30 cellular contexts compared by ENCODE assay signal in genomic region chr7:96028729-96029128, GRCh38.
"Had no signal": no experiment of that assay in that cellular context is flagged by ENCODE, and none has a peak within 500 bp of the region (broad histone marks: within the 10 kb centered on the region; RNA-seq: fewer than 3 reads in every experiment).

No MANE protein-coding gene starts in this region.

- ATAC-seq: activated naive CD4-positive, alpha-beta T cell treated with anti-CD3 and anti-CD28 coated beads, Interleukin-2, amount 50 U/mL, for 72 hours; activated naive CD8-positive, alpha-beta T cell treated with anti-CD3 and anti-CD28 coated beads, Interleukin-2, amount 50 U/mL, for 24 hours; activated T-cell treated with anti-CD3 and anti-CD28 coated beads, Interleukin-2, amount 50 U/mL, for 4 hours; activated T-cell treated with anti-CD3 and anti-CD28 coated beads, Interleukin-2, amount 50 U/mL, for 72 hours; activated T-helper 17 cell treated with anti-CD3 and anti-CD28 coated beads, Interleukin-2, amount 50 U/mL, for 72 hours; body of pancreas had no signal

- H3K27me3 ChIP-seq: adrenal gland, ascending aorta, body of pancreas, brain microvascular endothelial cell, breast epithelium, cardiac muscle cell had no signal

- H3K9me3 ChIP-seq: adrenal gland, ascending aorta, body of pancreas, breast epithelium had no signal

- H3K4me1 ChIP-seq: adrenal gland, ascending aorta, body of pancreas, breast epithelium had no signal

- DNase-seq: activated effector memory CD4-positive, alpha-beta T cell treated with anti-CD3 and anti-CD28 coated beads, Interleukin-2, amount 50 U/mL, for 16 hours; activated effector memory CD4-positive, alpha-beta T cell treated with Interleukin-2 at 50 U/mL for 16 hours; activated gamma-delta T cell; activated gamma-delta T cell treated with Interleukin-2 at 50 U/mL for 16 hours; activated naive CD4-positive, alpha-beta T cell; activated naive CD4-positive, alpha-beta T cell treated with anti-CD3 and anti-CD28 coated beads for 36 hours; activated naive CD4-positive, alpha-beta T cell treated with anti-CD3 and anti-CD28 coated beads, Interleukin-2, amount 10 ng/mL, durations not matched to agents 7 days and 5 days; activated naive CD4-positive, alpha-beta T cell treated with anti-CD3 and anti-CD28 coated beads, Interleukin-2, amount 50 U/mL, for 16 hours; activated naive CD4-positive, alpha-beta T cell treated with Interleukin-2 at 50 U/mL for 16 hours; activated naive CD8-positive, alpha-beta T cell treated with anti-CD3 and anti-CD28 coated beads for 36 hours; activated naive CD8-positive, alpha-beta T cell treated with anti-CD3 and anti-CD28 coated beads, Interleukin-2, amount 10 ng/mL, durations not matched to agents 7 days and 5 days; activated naive CD8-positive, alpha-beta T cell treated with anti-CD3 and anti-CD28 coated beads, Interleukin-2, amount 50 U/mL, for 24 hours; activated T-cell treated with anti-CD3 and anti-CD28 coated beads, Interleukin-2, amount 50 U/mL, for 24 hours; activated T-cell treated with anti-CD3 and anti-CD28 coated beads, Interleukin-2, amount 50 U/mL, for 4 hours; activated T-cell treated with anti-CD3 and anti-CD28 coated beads, Interleukin-2, amount 50 U/mL, for 48 hours; activated T-cell treated with anti-CD3 and anti-CD28 coated beads, Interleukin-2, amount 50 U/mL, for 72 hours; adrenal gland; amniotic stem cell; amygdala; anterior cingulate cortex; aorta; body of pancreas; brain microvascular endothelial cell; central memory CD4-positive, alpha-beta T cell; cerebellar nuclear complex had no signal

- H3K36me3 ChIP-seq: adrenal gland, brain microvascular endothelial cell, breast epithelium had no signal

- H3K27ac ChIP-seq: adrenal gland, ascending aorta, body of pancreas, brain microvascular endothelial cell, breast epithelium, cardiac muscle cell had no signal

- H3K4me3 ChIP-seq: adrenal gland, ascending aorta, body of pancreas, breast epithelium, cardiac muscle cell had no signal
